In genomic region chr11:24531528-24531927, GRCh38 we compare ENCODE assay signal across 26 cellular contexts. TPM values are rescaled to one million over a fixed set of nuclear protein-coding genes. Genes with fewer than 3 reads are reported as not detected.
"Had no signal": no experiment of that assay in that cellular context is flagged by ENCODE, and none has a peak within 500 bp of the region (broad histone marks: within the 10 kb centered on the region; RNA-seq: fewer than 3 reads in every experiment).

No MANE protein-coding gene starts in this region.

- H3K27ac Mint-ChIP-seq: endodermal cell; natural killer cell treated with Interleukin-12 subunit alpha and Interleukin-12 subunit beta and Interleukin-15 and Interleukin-18, amount 100 ng/mL, for 72 hours; neural progenitor cell had no signal

- H3K4me3 ChIP-seq: colonic mucosa, hepatocyte, lung, neural progenitor cell, spleen, stomach, thoracic aorta, transverse colon had no signal

- H3K9me3 Mint-ChIP-seq: endodermal cell, neural progenitor cell had no signal

- ATAC-seq: left colon; left ventricle myocardium superior; natural killer cell treated with Interleukin-12 subunit alpha and Interleukin-12 subunit beta and Interleukin-15 and Interleukin-18, amount 100 ng/mL, for 72 hours; sciatic nerve had no signal

- H3K4me1 Mint-ChIP-seq: endodermal cell had no signal

- H3K36me3 Mint-ChIP-seq: natural killer cell treated with Interleukin-12 subunit alpha and Interleukin-12 subunit beta and Interleukin-15 and Interleukin-18, amount 100 ng/mL, for 72 hours; neural progenitor cell had no signal

- H3K27me3 Mint-ChIP-seq: natural killer cell treated with Interleukin-12 subunit alpha and Interleukin-12 subunit beta and Interleukin-15 and Interleukin-18, amount 100 ng/mL, for 72 hours had no signal

- H3K4me3 Mint-ChIP-seq: endodermal cell; natural killer cell treated with Interleukin-12 subunit alpha and Interleukin-12 subunit beta and Interleukin-15 and Interleukin-18, amount 100 ng/mL, for 72 hours; neural progenitor cell had no signal

- DNase-seq: colonic mucosa; effector CD4-positive, alpha-beta T cell; endodermal cell; erythroblast; head of caudate nucleus; left colon; left ventricle myocardium superior; mesenchymal stem cell; midbrain; occipital lobe; spleen; stimulated activated CD4-positive, alpha-beta T cell treated with anti-CD3 and anti-CD28 coated beads, Interleukin-15, amount 100 ng/mL, for 24 hours; stimulated activated CD4-positive, alpha-beta T cell treated with anti-CD3 and anti-CD28 coated beads, Interleukin-1b, Interleukin-23, amount 100 ng/mL, for 48 hours; stimulated activated CD4-positive, alpha-beta T cell treated with anti-CD3 and anti-CD28 coated beads, Interleukin-4, amount 100 ng/mL, for 24 hours; stimulated activated naive CD4-positive, alpha-beta T cell; stomach; substantia nigra; transverse colon had no signal

RNA-seq across cellular contexts. Expression of gene LUZP2, which starts 34.7 kb away (rescaled TPM):
- total RNA-seq: dermis microvascular lymphatic vessel endothelial cell; left ventricle myocardium superior; natural killer cell treated with Interleukin-12 subunit alpha and Interleukin-12 subunit beta and Interleukin-15 and Interleukin-18, amount 100 ng/mL, for 72 hours; pulmonary artery endothelial cell had no signal
